Comparison of ENCODE assay signal across 2 cellular contexts in the genomic region with DNA sequence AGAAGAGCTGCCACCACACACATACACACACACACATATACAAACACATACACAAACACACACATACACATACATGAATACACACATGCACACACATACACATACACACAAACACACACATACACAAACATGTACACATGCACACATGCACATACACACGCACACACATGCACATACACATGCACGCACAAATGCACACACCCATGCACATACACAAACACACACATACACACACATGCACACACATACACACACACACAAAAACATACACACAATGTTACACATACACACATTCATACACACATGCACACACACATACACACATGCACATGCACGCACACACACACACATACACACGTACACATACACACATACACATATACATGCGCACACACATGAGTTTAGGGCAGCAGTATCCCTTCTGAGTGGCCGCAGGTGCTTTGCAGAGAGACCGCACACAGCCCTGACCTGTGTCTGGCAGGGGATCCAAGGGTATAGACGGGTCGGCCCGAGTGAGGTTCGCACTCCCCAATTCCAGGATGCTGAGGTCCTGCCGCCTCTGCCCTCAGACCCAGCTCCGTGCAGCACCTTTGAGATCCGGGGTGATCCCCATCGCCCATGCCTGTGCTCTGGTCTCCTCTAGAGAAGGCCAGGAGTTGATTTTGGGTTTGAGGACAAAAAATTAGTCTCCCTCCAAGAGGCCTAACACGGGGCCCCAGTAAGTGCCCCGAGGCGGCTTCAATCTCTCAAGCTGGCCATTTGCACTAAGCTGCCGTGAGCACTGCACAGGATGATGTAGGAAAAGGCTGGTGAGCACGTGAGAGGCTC.
TF ChIP-seq lines count a peak whose summit lies in the region.

No MANE protein-coding gene starts in this region.

TF ChIP-seq in IMR-90, 13 proteins besides CTCF, POLR2A, EP300 and RAD21:
- TF ChIP-seq USF2 (IDR thresholded peaks at IDR 0.05; ENCODE audit: low read depth, low read length): no peak
- no peak for TF ChIP-seq RCOR1 (IDR thresholded peaks at IDR 0.05; ENCODE audit: insufficient replicate concordance, low read length)
- no peak for TF ChIP-seq FOS (IDR thresholded peaks at IDR 0.05; ENCODE audit: low read depth, low read length)
- TF ChIP-seq CHD1 (IDR thresholded peaks at IDR 0.05; ENCODE audit: low read depth, low read length): no peak
- no peak for TF ChIP-seq SMC3 (IDR thresholded peaks at IDR 0.05; ENCODE audit: low read depth, low read length)
- TF ChIP-seq MAFK (IDR thresholded peaks at IDR 0.05; ENCODE audit: low read depth, low read length): no peak
- TF ChIP-seq, protein P1, sequence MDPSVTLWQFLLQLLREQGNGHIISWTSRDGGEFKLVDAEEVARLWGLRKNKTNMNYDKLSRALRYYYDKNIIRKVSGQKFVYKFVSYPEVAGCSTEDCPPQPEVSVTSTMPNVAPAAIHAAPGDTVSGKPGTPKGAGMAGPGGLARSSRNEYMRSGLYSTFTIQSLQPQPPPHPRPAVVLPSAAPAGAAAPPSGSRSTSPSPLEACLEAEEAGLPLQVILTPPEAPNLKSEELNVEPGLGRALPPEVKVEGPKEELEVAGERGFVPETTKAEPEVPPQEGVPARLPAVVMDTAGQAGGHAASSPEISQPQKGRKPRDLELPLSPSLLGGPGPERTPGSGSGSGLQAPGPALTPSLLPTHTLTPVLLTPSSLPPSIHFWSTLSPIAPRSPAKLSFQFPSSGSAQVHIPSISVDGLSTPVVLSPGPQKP (IDR thresholded peaks at IDR 0.05; ENCODE audit: borderline replicate concordance, low read depth, low read length): no peak
- TF ChIP-seq RFX5 (IDR thresholded peaks at IDR 0.05; ENCODE audit: low read depth, low read length): no peak
- no peak for TF ChIP-seq MAZ (IDR thresholded peaks at IDR 0.05; ENCODE audit: borderline replicate concordance, low read depth, low read length)
- no peak for TF ChIP-seq CEBPB (IDR thresholded peaks at IDR 0.05; ENCODE audit: low read depth, low read length)
- TF ChIP-seq BHLHE40 (IDR thresholded peaks at IDR 0.05; ENCODE audit: low read depth, low read length): no peak
- no peak for TF ChIP-seq MXI1 (IDR thresholded peaks at IDR 0.05; ENCODE audit: borderline replicate concordance, low read depth, low read length)
- TF ChIP-seq NFE2L2 (IDR thresholded peaks at IDR 0.05; ENCODE audit: low read depth, low read length): no peak

TF ChIP-seq in H1, 55 proteins besides CTCF, POLR2A, EP300 and RAD21:
- no peak for TF ChIP-seq MAFK (IDR thresholded peaks at IDR 0.05; ENCODE audit: low read depth, low read length)
- TF ChIP-seq BCL11A (IDR thresholded peaks at IDR 0.05; ENCODE audit: low read depth in 2 of 2, low read length in 2 of 2): no peak
- TF ChIP-seq SIRT6 (IDR thresholded peaks at IDR 0.05; ENCODE audit: low read length): no peak
- no peak for TF ChIP-seq BACH1 (IDR thresholded peaks at IDR 0.05; ENCODE audit: low read length)
- no peak for TF ChIP-seq TCF12 (IDR thresholded peaks at IDR 0.05; ENCODE audit: low read depth, low read length)
- TF ChIP-seq SP4 (IDR thresholded peaks at IDR 0.05; ENCODE audit: low read length): no peak
- no peak for TF ChIP-seq E2F6 (IDR thresholded peaks at IDR 0.05)
- TF ChIP-seq ZNF274 (IDR thresholded peaks at IDR 0.05; ENCODE audit: borderline replicate concordance, extremely low read depth, low read length): no peak
- no peak for TF ChIP-seq CHD1 (IDR thresholded peaks at IDR 0.05; ENCODE audit: low read depth, low read length)
- no peak for TF ChIP-seq CREB1 (IDR thresholded peaks at IDR 0.05)
